ENCODE assay signal across 1 cellular context in the genomic region with DNA sequence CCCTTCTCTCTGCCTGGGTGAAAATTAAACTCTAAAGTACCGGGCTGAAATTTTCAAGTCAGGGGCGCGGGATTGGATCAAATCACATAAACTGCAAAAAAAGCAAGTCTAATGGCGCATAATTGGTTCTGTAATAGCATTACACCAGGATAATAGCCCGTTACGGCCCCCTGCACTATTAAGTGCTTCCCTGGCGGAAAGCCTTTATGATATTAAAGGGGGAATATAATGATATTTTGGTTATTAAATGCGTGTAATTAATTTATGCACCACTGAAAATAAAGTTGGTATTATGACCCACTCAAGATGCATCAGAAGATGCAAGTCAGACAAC.
TF ChIP-seq lines count a peak whose summit lies in the region.

No MANE protein-coding gene starts in this region.

TF ChIP-seq in GM12878, 131 proteins besides CTCF, POLR2A, EP300 and RAD21 (continued from another document):
- TF ChIP-seq, protein P1, sequence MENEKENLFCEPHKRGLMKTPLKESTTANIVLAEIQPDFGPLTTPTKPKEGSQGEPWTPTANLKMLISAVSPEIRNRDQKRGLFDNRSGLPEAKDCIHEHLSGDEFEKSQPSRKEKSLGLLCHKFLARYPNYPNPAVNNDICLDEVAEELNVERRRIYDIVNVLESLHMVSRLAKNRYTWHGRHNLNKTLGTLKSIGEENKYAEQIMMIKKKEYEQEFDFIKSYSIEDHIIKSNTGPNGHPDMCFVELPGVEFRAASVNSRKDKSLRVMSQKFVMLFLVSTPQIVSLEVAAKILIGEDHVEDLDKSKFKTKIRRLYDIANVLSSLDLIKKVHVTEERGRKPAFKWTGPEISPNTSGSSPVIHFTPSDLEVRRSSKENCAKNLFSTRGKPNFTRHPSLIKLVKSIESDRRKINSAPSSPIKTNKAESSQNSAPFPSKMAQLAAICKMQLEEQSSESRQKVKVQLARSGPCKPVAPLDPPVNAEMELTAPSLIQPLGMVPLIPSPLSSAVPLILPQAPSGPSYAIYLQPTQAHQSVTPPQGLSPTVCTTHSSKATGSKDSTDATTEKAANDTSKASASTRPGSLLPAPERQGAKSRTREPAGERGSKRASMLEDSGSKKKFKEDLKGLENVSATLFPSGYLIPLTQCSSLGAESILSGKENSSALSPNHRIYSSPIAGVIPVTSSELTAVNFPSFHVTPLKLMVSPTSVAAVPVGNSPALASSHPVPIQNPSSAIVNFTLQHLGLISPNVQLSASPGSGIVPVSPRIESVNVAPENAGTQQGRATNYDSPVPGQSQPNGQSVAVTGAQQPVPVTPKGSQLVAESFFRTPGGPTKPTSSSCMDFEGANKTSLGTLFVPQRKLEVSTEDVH (IDR thresholded peaks at IDR 0.05; ENCODE audit: low read depth, partially characterized antibody), result no peak
